ENCODE assay signal across 9 cellular contexts in genomic region chr5:170522211-170523128, GRCh38. TPM values are rescaled to one million over a fixed set of nuclear protein-coding genes. Genes with fewer than 3 reads are reported as not detected.
A peak's percentile ranks its signal among the peaks of the same experiment; 100 is the strongest.
DNase-seq lines count a peak whose midpoint lies in the region; ATAC-seq and TF ChIP-seq lines count a peak whose summit lies in the region.
"Had no signal": no experiment of that assay in that cellular context is flagged by ENCODE, and none has a peak within 500 bp of the region (broad histone marks: within the 10 kb centered on the region; RNA-seq: fewer than 3 reads in every experiment).

No MANE protein-coding gene starts in this region.

- H4K91ac ChIP-seq in IMR-90 (ENCODE audit: insufficient read depth, low read depth, low read length): no peak overlapping the region

- TF ChIP-seq CTCF in IMR-90 (conservative IDR thresholded peaks at IDR 0.05; ENCODE audit: low read depth, low read length): no peak
- TF ChIP-seq CTCF in SK-N-SH (IDR thresholded peaks at IDR 0.05): no peak
- no peak for TF ChIP-seq CTCF in lower lobe of right lung (IDR thresholded peaks at IDR 0.05)

- TF ChIP-seq RAD21 in IMR-90 (IDR thresholded peaks at IDR 0.05; ENCODE audit: low read length) (no peak), SK-N-SH (IDR thresholded peaks at IDR 0.05; ENCODE audit: low read length) (no peak)

- H3K14ac ChIP-seq in IMR-90 (replicated peaks; ENCODE audit: low read depth, low read length): no peak overlapping the region

- no TSS peak for BruUV-seq in IMR-90 (replicated peaks; lab: Mats Ljungman, UMichigan)

- no peak overlapping the region for H2BK120ac ChIP-seq in IMR-90 (ENCODE audit: low read depth, low read length)

- H4K20me1 ChIP-seq in IMR-90 (ENCODE audit: insufficient read depth, low read length) (no peaks in the 10 kb centered on the region), SK-N-SH (ENCODE audit: insufficient read depth) (no peaks in the 10 kb centered on the region)

- DNase-seq in AG08396 (ENCODE audit: low spot score) (peak; percentile 35), IMR-90 (no peak), SK-N-SH (no peak), foreskin melanocyte (peak; percentile 81), lower lobe of right lung (no peak)
- DNase-seq in stimulated activated naive CD8-positive, alpha-beta T cell treated with anti-CD3 and anti-CD28 coated beads, Interleukin-15, amount 100 ng/mL, for 72 hours: no peak
- no peak for DNase-seq in stimulated activated CD4-positive, alpha-beta T cell treated with anti-CD3 and anti-CD28 coated beads, Interleukin-1b, Interleukin-23, amount 100 ng/mL, for 48 hours
- DNase-seq: activated naive CD8-positive, alpha-beta T cell treated with anti-CD3 and anti-CD28 coated beads, Interleukin-2, amount 50 U/mL, for 24 hours had no signal

- H3K9me2 ChIP-seq in SK-N-SH: no peaks in the 10 kb centered on the region

- no peak overlapping the region for H2BK20ac ChIP-seq in IMR-90 (ENCODE audit: low read depth, low read length)

- intact Hi-C loops in IMR-90 (cut with micrococcal nuclease): no loop called here
- intact Hi-C loops in lower lobe of right lung (cut with DNase I): no loop called here

- H3K56ac ChIP-seq in IMR-90 (ENCODE audit: extremely low read depth, insufficient read depth, low read length): no peak overlapping the region

- H3K4me3 ChIP-seq in IMR-90 (ENCODE audit: insufficient read depth, low read depth, low read length): no peak overlapping the region
- no peak overlapping the region for H3K4me3 ChIP-seq in SK-N-SH (ENCODE audit: low read depth in 2 of 2, low read length in 1 of 2)
- no peak overlapping the region for H3K4me3 ChIP-seq in lower lobe of right lung

- no peaks in the 10 kb centered on the region for H3K9me1 ChIP-seq in IMR-90 (ENCODE audit: insufficient read depth, low read length)

- no peak overlapping the region for H2AK9ac ChIP-seq in IMR-90 (replicated peaks; ENCODE audit: low read depth, low read length, poor library complexity)

- H3K27me3 ChIP-seq in IMR-90 (ENCODE audit: control insufficient read depth, insufficient read depth, low read length) (no peaks in the 10 kb centered on the region; the same call in 1 of the 2 replicates), SK-N-SH (ENCODE audit: insufficient read depth) (no peaks in the 10 kb centered on the region), lower lobe of right lung (ENCODE audit: low read depth) (peaks cover 4% of the 10 kb centered on the region)

- no peak overlapping the region for H2BK5ac ChIP-seq in IMR-90 (ENCODE audit: low read depth, low read length, poor library complexity, severe bottlenecking)

- no peaks in the 10 kb centered on the region for H3K4me1 Mint-ChIP-seq in stimulated activated naive CD8-positive, alpha-beta T cell treated with anti-CD3 and anti-CD28 coated beads, Interleukin-15, amount 100 ng/mL, for 72 hours
- H3K4me1 Mint-ChIP-seq: activated naive CD8-positive, alpha-beta T cell treated with anti-CD3 and anti-CD28 coated beads, Interleukin-2, amount 50 U/mL, for 24 hours had no signal

- TF ChIP-seq POLR2A in IMR-90 (IDR thresholded peaks at IDR 0.05; ENCODE audit: low read depth, low read length): no peak

- no peaks in the 10 kb centered on the region for H3K79me2 ChIP-seq in SK-N-SH (ENCODE audit: insufficient read depth)

- H4K5ac ChIP-seq in IMR-90 (ENCODE audit: low read depth, low read length): no peak overlapping the region

- H2AFZ ChIP-seq in IMR-90 (replicated peaks; ENCODE audit: low read length, poor library complexity): no peak overlapping the region
- H2AFZ ChIP-seq in SK-N-SH (ENCODE audit: low read depth): no peak overlapping the region

- POLR2A ChIA-PET in IMR-90 (lab: Charles Lee; ENCODE audit: unreplicated experiment) (no interaction called here), SK-N-SH (lab: Yijun Ruan, JAX) (interaction anchor here (1.0 kb wide), 1 partner anchor 138 kb away, joined by 3 read pairs; no protein-coding TSS in a partner anchor)

- CTCF ChIA-PET in IMR-90 (lab: Yijun Ruan, JAX) (no interaction called here), SK-N-SH (lab: Yijun Ruan, JAX) (interaction anchor here (1.0 to 1.4 kb wide), 5 partner anchors 12 to 116 kb away, joined by 3 to 5 read pairs (median 3); no protein-coding TSS in a partner anchor)

- H3K27ac ChIP-seq in IMR-90 (ENCODE audit: insufficient read depth, low read length): no peak overlapping the region
- H3K27ac ChIP-seq in SK-N-SH (ENCODE audit: low read depth in 2 of 2, low read length in 1 of 2): peak overlapping the region; percentile 48 to 51; a peak in 3 of 4 replicates
- H3K27ac ChIP-seq in lower lobe of right lung: no peak overlapping the region

- H3K79me1 ChIP-seq in IMR-90 (ENCODE audit: low read depth in 1 of 2, low read length in 2 of 2): no peaks in the 10 kb centered on the region

- H3K9ac ChIP-seq in IMR-90 (ENCODE audit: low read depth, low read length) (no peak overlapping the region), SK-N-SH (no peak overlapping the region)

- in situ Hi-C loops in IMR-90 (cut with MboI; ENCODE audit: low sequenced_read_pairs): no loop called here

- H3K4me2 ChIP-seq in IMR-90 (ENCODE audit: low read depth, low read length) (no peak overlapping the region), SK-N-SH (0 out of 2 replicates have a peak overlapping the region, but pooled peaks have one; percentile 22)

- no peaks in the 10 kb centered on the region for H3F3A ChIP-seq in SK-N-SH (replicated peaks; ENCODE audit: insufficient read depth)

- H3K18ac ChIP-seq in IMR-90 (ENCODE audit: low read depth, low read length): no peak overlapping the region

- H3K36me3 ChIP-seq in IMR-90 (ENCODE audit: control insufficient read depth, insufficient read depth, low read length) (no peaks in the 10 kb centered on the region), SK-N-SH (replicated peaks in 1 of 2; ENCODE audit: control insufficient read depth in 1 of 2, insufficient read depth in 2 of 2, low read length in 1 of 2) (no peaks in the 10 kb centered on the region), lower lobe of right lung (no peaks in the 10 kb centered on the region)

- no peak overlapping the region for H3K4me3 Mint-ChIP-seq in stimulated activated naive CD8-positive, alpha-beta T cell treated with anti-CD3 and anti-CD28 coated beads, Interleukin-15, amount 100 ng/mL, for 72 hours
- H3K4me3 Mint-ChIP-seq: activated naive CD8-positive, alpha-beta T cell treated with anti-CD3 and anti-CD28 coated beads, Interleukin-2, amount 50 U/mL, for 24 hours had no signal

- no peak overlapping the region for H4K8ac ChIP-seq in IMR-90 (ENCODE audit: low read depth in 2 of 2, low read length in 2 of 2)

- dilution Hi-C loops in IMR-90 (cut with HindIII; ENCODE audit: low sequenced_read_pairs, unreplicated experiment): no loop called here

- no peak overlapping the region for H2AK5ac ChIP-seq in IMR-90 (ENCODE audit: low read depth, low read length)

- H3K27me3 Mint-ChIP-seq in stimulated activated naive CD8-positive, alpha-beta T cell treated with anti-CD3 and anti-CD28 coated beads, Interleukin-15, amount 100 ng/mL, for 72 hours: peaks cover 45% of the 10 kb centered on the region

- H3K9me3 Mint-ChIP-seq in stimulated activated naive CD8-positive, alpha-beta T cell treated with anti-CD3 and anti-CD28 coated beads, Interleukin-15, amount 100 ng/mL, for 72 hours: no peaks in the 10 kb centered on the region
- H3K9me3 Mint-ChIP-seq: activated naive CD8-positive, alpha-beta T cell treated with anti-CD3 and anti-CD28 coated beads, Interleukin-2, amount 50 U/mL, for 24 hours had no signal

- 25% methylated on average over 1 of the region's 10 CpGs; no CpG with 5 or more reads in 1 of the 2 experiments for WGBS in IMR-90 (ENCODE audit: extremely low coverage in 2 of 2, insufficient read length in 1 of 2), 2 experiments
- 22% methylated on average over 8 of the region's 10 CpGs for WGBS in SK-N-SH (ENCODE audit: low lambda C conversion rate)

- H3K4me1 ChIP-seq in IMR-90 (ENCODE audit: control insufficient read depth, insufficient read depth, low read length) (no peaks in the 10 kb centered on the region), SK-N-SH (ENCODE audit: control insufficient read depth in 1 of 2, insufficient read depth in 2 of 2, low read depth in 1 of 2, low read length in 1 of 2) (peaks cover 0 to 22% of the 10 kb centered on the region in 2 experiments; a peak in 2 of 4 replicates), lower lobe of right lung (no peaks in the 10 kb centered on the region)

- ATAC-seq in IMR-90 (ENCODE audit: low read depth) (no peak), HG03439 (IDR thresholded peaks at IDR 0.05; ENCODE audit: unreplicated experiment) (no peak), lower lobe of right lung (no peak)
- ATAC-seq in stimulated activated naive CD8-positive, alpha-beta T cell treated with anti-CD3 and anti-CD28 coated beads, Interleukin-15, amount 100 ng/mL, for 72 hours: no peak
- ATAC-seq: activated naive CD8-positive, alpha-beta T cell treated with anti-CD3 and anti-CD28 coated beads, Interleukin-2, amount 50 U/mL, for 24 hours had no signal

- no peak overlapping the region for H3K4ac ChIP-seq in IMR-90 (ENCODE audit: low read depth, low read length)

- TF ChIP-seq EP300 in SK-N-SH (IDR thresholded peaks at IDR 0.05; ENCODE audit: borderline replicate concordance in 1 of 2, low read depth in 1 of 2, low read length in 1 of 2): peak; percentile 21 to 61; a peak in 1 of 4 replicates

- no peaks in the 10 kb centered on the region for H3K9me3 ChIP-seq in IMR-90 (ENCODE audit: control insufficient read depth, insufficient read depth, low read length)
- H3K9me3 ChIP-seq in SK-N-SH: no peaks in the 10 kb centered on the region
- H3K9me3 ChIP-seq in lower lobe of right lung: no peaks in the 10 kb centered on the region

- H3K23ac ChIP-seq in IMR-90 (ENCODE audit: low read depth, low read length): no peak overlapping the region

- no peak overlapping the region for H3K27ac Mint-ChIP-seq in stimulated activated naive CD8-positive, alpha-beta T cell treated with anti-CD3 and anti-CD28 coated beads, Interleukin-15, amount 100 ng/mL, for 72 hours
- H3K27ac Mint-ChIP-seq: activated naive CD8-positive, alpha-beta T cell treated with anti-CD3 and anti-CD28 coated beads, Interleukin-2, amount 50 U/mL, for 24 hours had no signal

- no peak overlapping the region for H2BK15ac ChIP-seq in IMR-90 (ENCODE audit: low read depth, low read length)

TF ChIP-seq in IMR-90, 13 proteins besides CTCF, POLR2A, EP300 and RAD21 (continues in another document):
- no peak for TF ChIP-seq MXI1 (IDR thresholded peaks at IDR 0.05; ENCODE audit: borderline replicate concordance, low read depth, low read length)

RNA-seq across cellular contexts. Expression of gene KCNIP1, which starts 18.6 kb away (rescaled TPM):
- total RNA-seq in IMR-90 (2012; rRNA removed) (not detected in 2 replicates), lower lobe of right lung (1.7 TPM)
- polyA plus RNA-seq in IMR-90 (2012; rRNA removed) (not detected in 2 replicates), SK-N-SH (2012; rRNA removed) (1.1 and 1.3 TPM in 2 replicates)
- not detected in 2 replicates for polyA plus RNA-seq in IMR-90 (2012; cell fraction: cytosol; rRNA removed)
- polyA plus RNA-seq in IMR-90 (2012; cell fraction: nucleus; rRNA removed; ENCODE audit: low replicate concordance): not detected in 2 replicates
- 1.3 and 1.4 TPM in 2 replicates for polyA plus RNA-seq in SK-N-SH (2012; cell fraction: cytosol; rRNA removed)
- polyA plus RNA-seq in SK-N-SH (2012; cell fraction: nucleus; rRNA removed): 0.75 TPM in 2 replicates

Comparison
In these comparisons a context has a peak if more than half of its experiments do, and no peak if none do; other contexts are left out.
1. DNase-seq: peak in AG08396 (single experiment) and foreskin melanocyte (single experiment); none in IMR-90 (single experiment), SK-N-SH (single experiment), stimulated activated naive CD8-positive, alpha-beta T cell treated with anti-CD3 and anti-CD28 coated beads, Interleukin-15, amount 100 ng/mL, for 72 hours (0 of 2), lower lobe of right lung (single experiment) and stimulated activated CD4-positive, alpha-beta T cell treated with anti-CD3 and anti-CD28 coated beads, Interleukin-1b, Interleukin-23, amount 100 ng/mL, for 48 hours (single experiment).
2. H3K27ac ChIP-seq: peak in SK-N-SH (2 of 2); none in IMR-90 (single experiment) and lower lobe of right lung (single experiment).